Comparison of ENCODE assay signal across 14 cellular contexts in the genomic region with DNA sequence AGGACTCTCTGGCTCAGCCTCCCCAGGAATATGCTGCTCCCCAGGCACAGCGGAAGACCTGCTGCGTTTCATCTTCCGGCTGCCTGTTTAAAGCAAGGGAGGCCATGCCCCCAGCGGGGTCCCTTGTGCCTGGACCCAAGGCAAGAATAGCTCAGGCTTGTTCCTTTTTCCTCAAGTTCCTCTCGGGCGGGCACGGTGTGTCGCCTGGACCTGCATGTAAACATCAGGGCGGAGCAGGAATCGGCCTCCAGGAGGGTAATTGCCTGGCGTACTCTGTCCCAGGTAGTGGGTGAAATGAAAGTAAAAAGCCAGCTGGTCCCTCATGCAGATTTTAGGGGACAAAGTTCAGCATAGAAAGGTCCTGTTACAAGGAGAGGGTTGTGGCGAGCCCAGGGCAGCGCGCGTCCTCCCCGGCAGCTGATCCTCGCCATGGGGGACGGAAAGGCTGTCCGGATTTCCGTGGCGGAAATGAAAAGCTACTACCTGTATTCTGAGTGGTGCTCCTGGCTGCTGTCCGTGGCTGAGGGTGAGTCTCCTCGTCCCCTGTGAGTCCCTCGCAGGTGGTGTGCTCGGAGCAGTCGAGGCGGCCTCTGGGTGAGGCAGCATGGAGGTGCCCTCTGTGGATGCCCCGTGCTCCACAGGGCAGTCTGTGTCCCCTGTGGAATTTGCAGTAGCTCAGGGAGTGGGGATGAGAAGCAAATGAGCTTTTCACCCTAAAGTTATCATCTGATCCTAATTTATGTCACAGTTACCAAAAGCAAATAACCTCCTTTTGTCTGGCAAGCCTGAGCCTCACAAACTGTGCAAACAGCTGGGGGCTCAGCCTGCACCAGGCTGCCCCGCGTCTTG. TPM values are rescaled to one million over a fixed set of nuclear protein-coding genes. Genes with fewer than 3 reads are reported as not detected.
DNase-seq lines count a peak whose midpoint lies in the region; ATAC-seq, FAIRE-seq and TF ChIP-seq lines count a peak whose summit lies in the region.
"Had no signal": no experiment of that assay in that cellular context is flagged by ENCODE, and none has a peak within 500 bp of the region (broad histone marks: within the 10 kb centered on the region; RNA-seq: fewer than 3 reads in every experiment).

No MANE protein-coding gene starts in this region.

- H3K27ac Mint-ChIP-seq in activated CD4-positive, alpha-beta T cell treated with anti-CD3 and anti-CD28 coated beads, Interleukin-2, amount 10 ng/mL, durations not matched to agents 24 days and 14 days: no peak overlapping the region
- H3K27ac Mint-ChIP-seq: GM23338 had no signal

- H3K27me3 Mint-ChIP-seq in activated CD4-positive, alpha-beta T cell treated with anti-CD3 and anti-CD28 coated beads, Interleukin-2, amount 10 ng/mL, durations not matched to agents 24 days and 14 days: no peaks in the 10 kb centered on the region

- H3K4me3 ChIP-seq in small intestine (ENCODE audit: low read depth in 1 of 2, low read length in 2 of 2): peak overlapping the region in 1 of 2 donors; percentile 3
- H3K4me3 ChIP-seq in BE2C (ENCODE audit: low read depth, low read length): no peak overlapping the region
- H3K4me3 ChIP-seq: GM23338 had no signal

- H3K4me3 Mint-ChIP-seq in activated CD4-positive, alpha-beta T cell treated with anti-CD3 and anti-CD28 coated beads, Interleukin-2, amount 10 ng/mL, durations not matched to agents 24 days and 14 days: peak overlapping the region; percentile 32
- H3K4me3 Mint-ChIP-seq: GM23338 had no signal

- H3K27ac ChIP-seq in foreskin keratinocyte (no peak overlapping the region), small intestine (ENCODE audit: low read depth in 1 of 2, low read length in 1 of 2) (peak overlapping the region in 1 of 2 donors; percentile 84)
- H3K27ac ChIP-seq: WERI-Rb-1 had no signal

- DNase-seq in activated CD4-positive, alpha-beta T cell treated with anti-CD3 and anti-CD28 coated beads, Interleukin-2, amount 10 ng/mL, durations not matched to agents 24 days and 14 days: no peak
- DNase-seq in activated CD4-positive, alpha-beta T cell treated with anti-CD3 and anti-CD28 coated beads, Interleukin-2, amount 50 U/mL, for 1 hour: no peak
- DNase-seq in NCI-H69 (lab: John Stamatoyannopoulos, UW): peak; percentile 93
- DNase-seq in foreskin keratinocyte: no peak
- DNase-seq in small intestine: peak; percentile 87
- DNase-seq in BE2C: no peak
- no peak for DNase-seq in HUDEP-2 (lab: John Stamatoyannopoulos, UW; ENCODE audit: unreplicated experiment in 76 of 76)
- no peak for DNase-seq in NCI-H345 (lab: John Stamatoyannopoulos, UW)
- DNase-seq: effector CD4-positive, alpha-beta T cell; NCI-H524; occipital lobe; stimulated activated CD4-positive, alpha-beta T cell treated with anti-CD3 and anti-CD28 coated beads, Interleukin-15, amount 100 ng/mL, for 24 hours; WERI-Rb-1 had no signal

- WGBS in small intestine, 3 donors: 19 to 53% (median 27%) methylated on average over 30 of the region's 30 CpGs

- no peak for TF ChIP-seq CTCF in foreskin keratinocyte (conservative IDR thresholded peaks at IDR 0.05)
- no peak for TF ChIP-seq CTCF in BE2C (IDR thresholded peaks at IDR 0.05; ENCODE audit: low read depth, low read length)

- H3K27me3 ChIP-seq in foreskin keratinocyte: peaks cover 12% of the 10 kb centered on the region
- H3K27me3 ChIP-seq in small intestine (ENCODE audit: control insufficient read depth in 2 of 2, insufficient read depth in 2 of 2, low read length in 2 of 2): no peaks in the 10 kb centered on the region
- H3K27me3 ChIP-seq in BE2C: no peaks in the 10 kb centered on the region

- H3K36me3 ChIP-seq in small intestine (ENCODE audit: control insufficient read depth in 2 of 2, insufficient read depth in 2 of 2, low read length in 2 of 2) (no peaks in the 10 kb centered on the region), BE2C (no peaks in the 10 kb centered on the region)
- H3K36me3 ChIP-seq: WERI-Rb-1 had no signal

- no peak for FAIRE-seq in small intestine (lab: Jason Lieb, UNC)

- ATAC-seq in foreskin keratinocyte: peak; percentile 31
- ATAC-seq: GM23338 had no signal

- intact Hi-C loops in activated CD4-positive, alpha-beta T cell treated with anti-CD3 and anti-CD28 coated beads, Interleukin-2, amount 10 ng/mL, durations not matched to agents 24 days and 14 days (cut with micrococcal nuclease): no loop called here

- no peaks in the 10 kb centered on the region for H3K36me3 Mint-ChIP-seq in activated CD4-positive, alpha-beta T cell treated with anti-CD3 and anti-CD28 coated beads, Interleukin-2, amount 10 ng/mL, durations not matched to agents 24 days and 14 days (ENCODE audit: low read depth)

- H3K9me3 ChIP-seq in small intestine (ENCODE audit: control insufficient read depth, low read depth) (no peaks in the 10 kb centered on the region), BE2C (no peaks in the 10 kb centered on the region)

- H3K4me1 ChIP-seq in foreskin keratinocyte (peaks cover 4% of the 10 kb centered on the region), small intestine (ENCODE audit: control insufficient read depth in 2 of 2, insufficient read depth in 1 of 2, low read depth in 1 of 2, low read length in 1 of 2) (no peaks in the 10 kb centered on the region), BE2C (no peaks in the 10 kb centered on the region; the same call in 1 of the 2 replicates)

- H3K9me3 Mint-ChIP-seq in activated CD4-positive, alpha-beta T cell treated with anti-CD3 and anti-CD28 coated beads, Interleukin-2, amount 10 ng/mL, durations not matched to agents 24 days and 14 days: no peaks in the 10 kb centered on the region

- no peaks in the 10 kb centered on the region for H3K4me1 Mint-ChIP-seq in activated CD4-positive, alpha-beta T cell treated with anti-CD3 and anti-CD28 coated beads, Interleukin-2, amount 10 ng/mL, durations not matched to agents 24 days and 14 days

RNA-seq across cellular contexts. Expression of a gene that starts 16.2 kb away (rescaled TPM):
- 0.09 and 0.38 TPM in 2 replicates for total RNA-seq in activated CD4-positive, alpha-beta T cell treated with anti-CD3 and anti-CD28 coated beads, Interleukin-2, amount 10 ng/mL, durations not matched to agents 24 days and 14 days
- total RNA-seq in foreskin keratinocyte: 0.07 TPM in 1 of 2 replicates, not detected in the other
- polyA plus RNA-seq in foreskin keratinocyte (0.06 TPM in 1 of 2 replicates, not detected in the other), small intestine (10 to 100 TPM; 12.2 to 23.9 (median 20.1) TPM)
- polyA plus RNA-seq in BE2C (2012; ENCODE audit: insufficient read depth, insufficient read length, low read depth): 35.5 TPM

Comparison
In these comparisons a context has a peak if more than half of its experiments do, and no peak if none do; other contexts are left out.
1. DNase-seq: peak in NCI-H69 (single experiment) and small intestine (single experiment); none in activated CD4-positive, alpha-beta T cell treated with anti-CD3 and anti-CD28 coated beads, Interleukin-2, amount 10 ng/mL, durations not matched to agents 24 days and 14 days (single experiment), activated CD4-positive, alpha-beta T cell treated with anti-CD3 and anti-CD28 coated beads, Interleukin-2, amount 50 U/mL, for 1 hour (single experiment), foreskin keratinocyte (0 of 2), BE2C (single experiment), HUDEP-2 (0 of 76) and NCI-H345 (single experiment).